8 cellular contexts compared by ENCODE assay signal in the genomic region with DNA sequence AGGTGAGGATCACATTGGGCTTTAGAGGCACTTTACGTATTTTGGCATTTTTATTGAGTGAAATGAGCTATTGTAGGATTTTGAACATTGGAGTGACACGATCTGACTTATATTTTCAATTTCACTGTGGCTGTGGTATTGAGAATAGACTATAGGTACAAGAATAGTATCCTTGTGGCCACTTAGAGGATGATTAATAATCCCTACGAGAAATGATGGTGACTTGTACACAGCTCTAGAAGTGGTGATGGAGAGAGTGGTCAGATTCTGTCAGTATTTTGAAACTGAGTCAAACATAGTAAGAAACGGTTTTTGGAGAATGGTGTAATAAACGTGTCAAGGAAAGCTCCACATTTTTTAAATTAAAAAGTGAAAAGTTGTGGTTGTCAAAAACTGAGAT.
"Had no signal": no experiment of that assay in that cellular context is flagged by ENCODE, and none has a peak within 500 bp of the region (broad histone marks: within the 10 kb centered on the region; RNA-seq: fewer than 3 reads in every experiment).

No MANE protein-coding gene starts in this region.

- FAIRE-seq: HepG2, HTR-8/SVneo, K562 had no signal

- H3K27me3 Mint-ChIP-seq: IgD-negative memory B cell had no signal

- H3K36me3 Mint-ChIP-seq: IgD-negative memory B cell had no signal

- H3K4me3 Mint-ChIP-seq: IgD-negative memory B cell had no signal

- H3K4me1 Mint-ChIP-seq: IgD-negative memory B cell had no signal

- H3K27ac Mint-ChIP-seq: IgD-negative memory B cell had no signal

- H3K27ac ChIP-seq: HL-60 had no signal

- ATAC-seq: HepG2, K562 had no signal

- DNase-seq: IMR-90, KBM-7, KG1 had no signal

- H3K4me3 ChIP-seq: K562 had no signal
